Comparison of ENCODE assay signal across 17 cellular contexts in genomic region chr2:172335731-172336130, GRCh38.
A peak's percentile ranks its signal among the peaks of the same experiment; 100 is the strongest.
DNase-seq lines count a peak whose midpoint lies in the region; ATAC-seq and TF ChIP-seq lines count a peak whose summit lies in the region.
"Had no signal": no experiment of that assay in that cellular context is flagged by ENCODE, and none has a peak within 500 bp of the region (broad histone marks: within the 10 kb centered on the region; RNA-seq: fewer than 3 reads in every experiment).

No MANE protein-coding gene starts in this region.

- TF ChIP-seq CTCF in left ventricle myocardium inferior (IDR thresholded peaks at IDR 0.05; ENCODE audit: borderline replicate concordance): no peak

- H3K4me1 ChIP-seq in left ventricle myocardium inferior: peaks cover 23% of the 10 kb centered on the region
- H3K4me1 ChIP-seq in mesendoderm (ENCODE audit: control insufficient read depth, low read depth, low read length): no peaks in the 10 kb centered on the region
- H3K4me1 ChIP-seq: HAP-1 had no signal

- no peaks in the 10 kb centered on the region for H3K27me3 Mint-ChIP-seq in stimulated activated naive CD8-positive, alpha-beta T cell treated with anti-CD3 and anti-CD28 coated beads, Interleukin-15, amount 100 ng/mL, for 72 hours

- H3K79me2 ChIP-seq in mesendoderm (ENCODE audit: control insufficient read depth, insufficient read depth, low read length): no peaks in the 10 kb centered on the region

- no peak overlapping the region for H3K56ac ChIP-seq in mesendoderm (ENCODE audit: low read length)

- no peak overlapping the region for H3K4ac ChIP-seq in mesendoderm (ENCODE audit: low read depth, low read length)

- no peak overlapping the region for H3K27ac Mint-ChIP-seq in stimulated activated naive CD8-positive, alpha-beta T cell treated with anti-CD3 and anti-CD28 coated beads, Interleukin-15, amount 100 ng/mL, for 72 hours
- H3K27ac Mint-ChIP-seq: IgD-negative memory B cell had no signal

- no peak overlapping the region for H2BK120ac ChIP-seq in mesendoderm (ENCODE audit: low read depth, low read length)

- H3K36me3 ChIP-seq in left ventricle myocardium inferior (no peaks in the 10 kb centered on the region), mesendoderm (ENCODE audit: control insufficient read depth, insufficient read depth, low read length) (no peaks in the 10 kb centered on the region)
- H3K36me3 ChIP-seq: HAP-1 had no signal

- no peak overlapping the region for H4K5ac ChIP-seq in mesendoderm (ENCODE audit: low read length)

- H3K18ac ChIP-seq in mesendoderm (ENCODE audit: low read length): no peak overlapping the region

- no peak overlapping the region for H4K8ac ChIP-seq in mesendoderm (ENCODE audit: low read depth, low read length)

- no peak overlapping the region for H3K4me3 Mint-ChIP-seq in stimulated activated naive CD8-positive, alpha-beta T cell treated with anti-CD3 and anti-CD28 coated beads, Interleukin-15, amount 100 ng/mL, for 72 hours

- no peak overlapping the region for H2BK15ac ChIP-seq in mesendoderm (replicated peaks; ENCODE audit: low read depth)

- H3K27me3 ChIP-seq in left ventricle myocardium inferior (ENCODE audit: low read depth) (no peaks in the 10 kb centered on the region), mesendoderm (ENCODE audit: insufficient read depth, low read length, poor library complexity) (no peaks in the 10 kb centered on the region)

- H2AK5ac ChIP-seq in mesendoderm (ENCODE audit: low read length): no peak overlapping the region

- ATAC-seq in Right ventricle myocardium inferior: no peak
- ATAC-seq in stimulated activated naive CD8-positive, alpha-beta T cell treated with anti-CD3 and anti-CD28 coated beads, Interleukin-15, amount 100 ng/mL, for 72 hours: no peak
- no peak for ATAC-seq in GM21717 (IDR thresholded peaks at IDR 0.05; ENCODE audit: unreplicated experiment)
- ATAC-seq: SK-N-SH treated with all-trans-retinoic acid at 6 μM for 48 hours had no signal

- H3K9ac ChIP-seq in mesendoderm (ENCODE audit: low read length): no peak overlapping the region

- H3K23ac ChIP-seq in mesendoderm (ENCODE audit: low read length): no peak overlapping the region

- no peak overlapping the region for H2BK5ac ChIP-seq in mesendoderm (ENCODE audit: low read length)

- peaks cover 20% of the 10 kb centered on the region for H3K4me1 Mint-ChIP-seq in stimulated activated naive CD8-positive, alpha-beta T cell treated with anti-CD3 and anti-CD28 coated beads, Interleukin-15, amount 100 ng/mL, for 72 hours

- no peaks in the 10 kb centered on the region for H3K9me3 ChIP-seq in left ventricle myocardium inferior (replicated peaks)
- H3K9me3 ChIP-seq: HAP-1 had no signal

- no peaks in the 10 kb centered on the region for H3K9me3 Mint-ChIP-seq in stimulated activated naive CD8-positive, alpha-beta T cell treated with anti-CD3 and anti-CD28 coated beads, Interleukin-15, amount 100 ng/mL, for 72 hours
- H3K9me3 Mint-ChIP-seq: IgD-negative memory B cell had no signal

- DNase-seq in left ventricle myocardium inferior (no peak), Right ventricle myocardium inferior (ENCODE audit: missing footprints) (no peak), cerebellar cortex (ENCODE audit: low spot score) (peak; percentile 8), mesendoderm (peak; percentile 80), NCI-H187 (lab: John Stamatoyannopoulos, UW) (no peak), NCI-H69 (lab: John Stamatoyannopoulos, UW) (no peak)
- no peak for DNase-seq in stimulated activated naive CD8-positive, alpha-beta T cell treated with anti-CD3 and anti-CD28 coated beads, Interleukin-15, amount 100 ng/mL, for 72 hours
- DNase-seq: C1 segment of cervical spinal cord, DMS153, EL, NCI-H1436, NCI-H345, PC-9 had no signal

- no peak overlapping the region for H3K4me2 ChIP-seq in mesendoderm (ENCODE audit: low read length)
- H3K4me2 ChIP-seq: PC-9 had no signal

- no CpG with 5 or more reads among the region's 4 CpGs for WGBS in mesendoderm (ENCODE audit: extremely low coverage, insufficient coverage, low lambda C conversion rate)

- H3K27ac ChIP-seq in left ventricle myocardium inferior (replicated peaks) (peak overlapping the region; percentile 32), mesendoderm (ENCODE audit: low read depth, low read length) (no peak overlapping the region)
- H3K27ac ChIP-seq: PC-9 had no signal

- intact Hi-C loops in left ventricle myocardium inferior (cut with micrococcal nuclease) (no loop called here), Right ventricle myocardium inferior (cut with DNase I) (no loop called here)

- no peak overlapping the region for H3K4me3 ChIP-seq in left ventricle myocardium inferior
- no peak overlapping the region for H3K4me3 ChIP-seq in mesendoderm (ENCODE audit: low read length)
- H3K4me3 ChIP-seq: HAP-1, PC-9 had no signal

- no peaks in the 10 kb centered on the region for H3K79me1 ChIP-seq in mesendoderm (ENCODE audit: low read length)

Comparison
In these comparisons a context has a peak if more than half of its experiments do, and no peak if none do; other contexts are left out.
1. DNase-seq: peak in cerebellar cortex (single experiment) and mesendoderm (single experiment); none in left ventricle myocardium inferior (single experiment), Right ventricle myocardium inferior (single experiment), stimulated activated naive CD8-positive, alpha-beta T cell treated with anti-CD3 and anti-CD28 coated beads, Interleukin-15, amount 100 ng/mL, for 72 hours (0 of 2), NCI-H187 (0 of 2) and NCI-H69 (single experiment).